In the genomic region with DNA sequence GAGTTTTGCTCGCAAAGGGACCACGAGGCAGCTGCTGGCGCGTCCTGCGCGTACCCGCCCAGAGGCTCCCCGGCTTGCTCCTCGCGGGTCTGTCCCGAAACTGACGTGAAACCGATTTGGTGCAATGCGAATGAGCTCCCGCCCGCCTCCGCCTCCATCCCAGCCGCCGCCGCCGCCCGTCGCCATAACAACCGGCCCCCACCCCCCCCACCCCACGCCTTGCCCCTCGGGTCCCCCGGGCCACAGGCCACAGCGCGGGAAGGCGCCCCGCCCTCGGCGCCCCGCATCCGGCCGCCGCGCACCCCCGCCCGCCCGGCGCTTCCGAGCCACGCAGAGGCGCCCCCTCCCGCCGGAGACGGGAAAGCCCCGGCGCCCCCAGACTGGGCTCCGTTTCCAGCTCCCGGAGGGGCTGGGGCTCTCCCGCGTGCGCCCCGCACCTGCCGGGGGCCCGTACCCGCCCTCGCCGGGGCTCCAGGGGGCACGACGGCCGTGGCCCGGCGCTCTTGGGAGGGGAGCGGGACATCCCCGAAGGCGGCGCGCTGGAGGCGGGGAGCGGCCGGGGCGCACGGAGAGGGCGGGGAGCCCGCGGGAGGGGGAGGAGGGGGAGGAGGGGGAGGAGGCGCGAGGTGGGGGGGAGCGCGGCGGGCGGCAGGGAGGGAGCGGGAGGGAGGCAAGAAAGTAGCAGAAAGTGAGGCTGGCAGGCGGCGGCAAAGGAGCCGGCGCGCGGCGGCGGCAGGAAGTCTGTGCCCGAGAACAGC, we compare ENCODE assay signal across 8 cellular contexts. TPM values are rescaled to one million over a fixed set of nuclear protein-coding genes. Genes with fewer than 3 reads are reported as not detected.
DNase-seq lines count a peak whose midpoint lies in the region; ATAC-seq and TF ChIP-seq lines count a peak whose summit lies in the region.

Gene CAMK1D, plus strand, starts transcription at position 678 of the 758 bp plus-strand sequence.

- no peaks in the 10 kb centered on the region for H3K9me3 ChIP-seq in right lobe of liver

- H3K4me3 Mint-ChIP-seq in dendritic cell treated with granulocyte-macrophage colony-stimulating factor and Interleukin-4, amounts not matched to agents 40 ng/mL and 50 ng/mL, for 4 days, result peak within 1 kb of the TSS; percentile 98

- H3K4me1 ChIP-seq in right lobe of liver, result peaks cover 0 to 11% (median 4%) of the 10 kb centered on the region in 4 donors

- H3K27ac ChIP-seq in right lobe of liver, result peak within 1 kb of the TSS; percentile 57 to 80 (median 79)

- peaks cover 58% of the 10 kb centered on the region for H3K4me1 Mint-ChIP-seq in dendritic cell treated with granulocyte-macrophage colony-stimulating factor and Interleukin-4, amounts not matched to agents 40 ng/mL and 50 ng/mL, for 4 days (ENCODE audit: low read depth)

- no peak for TF ChIP-seq POLR2A in right lobe of liver (IDR thresholded peaks at IDR 0.05)

- ATAC-seq in HG02840 (IDR thresholded peaks at IDR 0.05; ENCODE audit: low FRiP score, unreplicated experiment), result peak; percentile 49
- peak; percentile 69 to 81 (median 76) for ATAC-seq in right lobe of liver

- H3K9me3 Mint-ChIP-seq in dendritic cell treated with granulocyte-macrophage colony-stimulating factor and Interleukin-4, amounts not matched to agents 40 ng/mL and 50 ng/mL, for 4 days, result no peaks in the 10 kb centered on the region

- H3K36me3 Mint-ChIP-seq in dendritic cell treated with granulocyte-macrophage colony-stimulating factor and Interleukin-4, amounts not matched to agents 40 ng/mL and 50 ng/mL, for 4 days (ENCODE audit: low read depth), result peaks cover 25% of the 10 kb centered on the region

- H3K27ac Mint-ChIP-seq in dendritic cell treated with granulocyte-macrophage colony-stimulating factor and Interleukin-4, amounts not matched to agents 40 ng/mL and 50 ng/mL, for 4 days, result peak within 1 kb of the TSS; percentile 97

- intact Hi-C loops in dendritic cell treated with granulocyte-macrophage colony-stimulating factor and Interleukin-4, amounts not matched to agents 40 ng/mL and 50 ng/mL, for 4 days (cut with micrococcal nuclease), result no loop called here
- intact Hi-C loops in right lobe of liver (cut with DNase I), result no loop called here

- peak within 1 kb of the TSS; percentile 54 to 82 (median 80) for H3K4me3 ChIP-seq in right lobe of liver

- WGBS in right lobe of liver (ENCODE audit: insufficient coverage, low coverage, low lambda C conversion rate, missing lambda C conversion rate), result 0% methylated on average over 30 of the region's 95 CpGs

- H3K27me3 Mint-ChIP-seq in dendritic cell treated with granulocyte-macrophage colony-stimulating factor and Interleukin-4, amounts not matched to agents 40 ng/mL and 50 ng/mL, for 4 days, result peaks cover 27% of the 10 kb centered on the region

- TF ChIP-seq CTCF in right lobe of liver (IDR thresholded peaks at IDR 0.05), result peak in 3 of 4 donors; percentile 19 to 45 (median 21)

- DNase-seq in NCI-H2081 (lab: John Stamatoyannopoulos, UW) (peak; percentile 59 to 63), NCI-H2081 treated with DMSO at 0.1 percent for 48 hours (lab: John Stamatoyannopoulos, UW) (no peak), NCI-H2196 (lab: John Stamatoyannopoulos, UW; ENCODE audit: unreplicated experiment) (peak; percentile 54), right lobe of liver (peak; percentile 83 to 87 (median 84))
- peak; percentile 90 for DNase-seq in activated CD4-positive, alpha-beta T cell treated with anti-CD3 and anti-CD28 coated beads, Interleukin-2, amount 50 U/mL, for 1 hour
- peak; percentile 72 to 87 (median 84) for DNase-seq in stimulated activated CD4-positive, alpha-beta T cell treated with anti-CD3 and anti-CD28 coated beads, TNF-alpha, amount 100 ng/mL, for 1 hour (ENCODE audit: low read depth in 3 of 3, low spot score in 1 of 3)

- H3K27me3 ChIP-seq in right lobe of liver, result no peaks in the 10 kb centered on the region

- H3K36me3 ChIP-seq in right lobe of liver, result no peaks in the 10 kb centered on the region

RNA-seq across cellular contexts. Expression of gene CAMK1D, which starts in this region (rescaled TPM):
- 10 to 100 TPM in 3 of 6 experiments, 1 to 10 TPM in 3; 5.3 to 10.8 (median 9.5) TPM for total RNA-seq in right lobe of liver
